ENCODE assay signal across 14 cellular contexts in genomic region chr17:6507535-6507934, GRCh38. TPM values are rescaled to one million over a fixed set of nuclear protein-coding genes. Genes with fewer than 3 reads are reported as not detected.
DNase-seq lines count a peak whose midpoint lies in the region; ATAC-seq, FAIRE-seq and TF ChIP-seq lines count a peak whose summit lies in the region.
"Had no signal": no experiment of that assay in that cellular context is flagged by ENCODE, and none has a peak within 500 bp of the region (broad histone marks: within the 10 kb centered on the region; RNA-seq: fewer than 3 reads in every experiment).

No MANE protein-coding gene starts in this region.

- no peaks in the 10 kb centered on the region for H3K27me3 ChIP-seq in stomach

- no peak for TF ChIP-seq RAD21 in A549 (conservative IDR thresholded peaks at IDR 0.05 in 1 of 2, IDR thresholded peaks at IDR 0.05 in 1 of 2)

- H3K4me3 ChIP-seq in A549 (no peak overlapping the region), lower leg skin (ENCODE audit: low read depth, poor library complexity, severe bottlenecking) (no peak overlapping the region), stomach (no peak overlapping the region)
- H3K4me3 ChIP-seq: heart right ventricle had no signal

- FAIRE-seq in A549 (lab: Jason Lieb, UNC) = peak; percentile 36

- DNase-seq in A549 (ENCODE audit: low read depth in 1 of 2, low spot score in 1 of 2) (peak; percentile 71 to 92), HS-5 (ENCODE audit: low read depth) (peak; percentile 76), cerebellum (ENCODE audit: low spot score) (peak; percentile 42), lower leg skin (ENCODE audit: low spot score in 2 of 2) (peak; percentile 56 to 84), CD1c-positive myeloid dendritic cell (ENCODE audit: extremely low spot score) (no peak), stomach (no peak), nephron progenitor cell (no peak)
- DNase-seq: activated naive CD4-positive, alpha-beta T cell; heart right ventricle; NCI-H69 had no signal

- H3K9me3 ChIP-seq in A549 (no peaks in the 10 kb centered on the region), stomach (no peaks in the 10 kb centered on the region)
- H3K9me3 ChIP-seq: heart right ventricle, neutrophil had no signal

- peaks cover 4% of the 10 kb centered on the region for H3K27me3 Mint-ChIP-seq in nephron progenitor cell (ENCODE audit: low read depth, poor library complexity)

- no peaks in the 10 kb centered on the region for H3K36me3 Mint-ChIP-seq in nephron progenitor cell (ENCODE audit: low read depth)

- ATAC-seq in A549 (peak; percentile 86 to 89), GM21737 (IDR thresholded peaks at IDR 0.05; ENCODE audit: unreplicated experiment) (no peak)

- no peak for TF ChIP-seq POLR2A in A549 (IDR thresholded peaks at IDR 0.05; ENCODE audit: low read length)
- TF ChIP-seq POLR2A in lower leg skin (IDR thresholded peaks at IDR 0.05) = no peak
- no peak for TF ChIP-seq POLR2A in stomach (IDR thresholded peaks at IDR 0.05)

- H3K27ac Mint-ChIP-seq in nephron progenitor cell = no peak overlapping the region

- WGBS in A549 (ENCODE audit: missing lambda C conversion rate) = 13% methylated on average over 7 of the region's 7 CpGs
- 26 to 28% methylated on average over 7 of the region's 7 CpGs for WGBS in lower leg skin, 2 donors
- 72 to 87% (median 73%) methylated on average over 7 of the region's 7 CpGs for WGBS in stomach, 5 donors

- H3K4me1 ChIP-seq in A549 (peaks cover 54% of the 10 kb centered on the region), stomach (peaks cover 7 to 29% (median 17%) of the 10 kb centered on the region in 4 donors)
- H3K4me1 ChIP-seq: heart right ventricle had no signal

- no peak for TF ChIP-seq EP300 in A549 (IDR thresholded peaks at IDR 0.05)
- no peak for TF ChIP-seq EP300 in stomach (IDR thresholded peaks at IDR 0.05)

- H3K4me2 ChIP-seq in A549 = peak overlapping the region; percentile 60

- H3K27ac ChIP-seq in A549 (peak overlapping the region; percentile 68 to 83), stomach (peak overlapping the region in 2 of 5 donors; percentile 54 to 65)
- H3K27ac ChIP-seq: C4-2B, heart right ventricle, neutrophil, VCaP had no signal

- TF ChIP-seq CTCF in A549 (IDR thresholded peaks at IDR 0.05) (no peak), lower leg skin (IDR thresholded peaks at IDR 0.05) (no peak), stomach (IDR thresholded peaks at IDR 0.05) (no peak), nephron progenitor cell (IDR thresholded peaks at IDR 0.05) (no peak)

- H3K4me1 Mint-ChIP-seq in nephron progenitor cell = peaks cover 19% of the 10 kb centered on the region

- CTCF ChIA-PET in A549 (lab: Yijun Ruan, JAX) = interaction anchor here (0.6 to 6.7 kb wide), 6 partner anchors 17 to 452 kb away, joined by 3 to 46 read pairs (median 4); partner anchors contain the start of genes C17orf100 and MED31

- intact Hi-C loops in lower leg skin (cut with DNase I; ENCODE audit: low total_unique reads) (no loop called here), stomach (cut with DNase I; ENCODE audit: low total_unique reads) (no loop called here)

- peaks cover 0 to 12% (median 7%) of the 10 kb centered on the region in 4 donors for H3K36me3 ChIP-seq in stomach
- H3K36me3 ChIP-seq: heart right ventricle, neutrophil had no signal

- H3K4me3 Mint-ChIP-seq in nephron progenitor cell = no peak overlapping the region

- H3K9me3 Mint-ChIP-seq in nephron progenitor cell = no peaks in the 10 kb centered on the region

- POLR2A ChIA-PET in A549 (lab: Yijun Ruan, JAX) = interaction anchor here (1.5 kb wide), 1 partner anchor 134 kb away, joined by 4 read pairs; no protein-coding TSS in a partner anchor

TF ChIP-seq in A549, 52 proteins besides CTCF, POLR2A, EP300 and RAD21:
- peak; percentile 36; the same call in 1 of the 2 replicates for TF ChIP-seq MAX (IDR thresholded peaks at IDR 0.05)
- no peak for TF ChIP-seq REST (IDR thresholded peaks at IDR 0.05)
- TF ChIP-seq FOSL2 (IDR thresholded peaks at IDR 0.05) = no peak; the same call in 1 of the 2 replicates
- TF ChIP-seq FOSL2 (CRISPR knock-in tag; IDR thresholded peaks at IDR 0.05) = peak; percentile 68
- TF ChIP-seq CBX2 (IDR thresholded peaks at IDR 0.05; ENCODE audit: borderline replicate concordance, low read depth) = no peak
- no peak for TF ChIP-seq ESRRA (IDR thresholded peaks at IDR 0.05; ENCODE audit: borderline replicate concordance, low read length)
- peak; percentile 34; the same call in 1 of the 2 replicates for TF ChIP-seq JUNB (IDR thresholded peaks at IDR 0.05)
- no peak for TF ChIP-seq ATOH8 (CRISPR knock-in tag; IDR thresholded peaks at IDR 0.05; ENCODE audit: low read depth)
- no peak for TF ChIP-seq EHF (CRISPR knock-in tag; IDR thresholded peaks at IDR 0.05)

RNA-seq across cellular contexts. Expression of gene PITPNM3, which starts 48.8 kb away (rescaled TPM):
- polyA plus RNA-seq in A549 (2011; rRNA removed) (0.80 and 0.93 TPM in 2 replicates), A549 (2017; fragmentation: RNase III; extraction: RNeasy Plus Mini Kit Qiagen cat#74134 plus additional on column Dnase treatment) (1.8 to 2.3 TPM (median 2.2 TPM) in 3 replicates), stomach (1 to 10 TPM; 1.1 to 4.9 (median 2.4) TPM)
- 0.67 and 1.1 TPM in 2 replicates for polyA plus RNA-seq in A549 (2012; cell fraction: cytosol; rRNA removed)
- polyA plus RNA-seq in A549 (2012; cell fraction: nucleus; rRNA removed) = 3.8 and 4.0 TPM in 2 replicates
- polyA minus RNA-seq in A549 (2011; rRNA and poly(A)+ RNA removed) = 1.0 and 1.4 TPM in 2 replicates
- total RNA-seq in cerebellum (10.1 TPM), lower leg skin (10 to 100 TPM; 11.9 to 19.5 (median 16.3) TPM), stomach (10 to 100 TPM in 3 of 5 donors, 1 to 10 TPM in 2; 4.3 to 19.3 (median 13.4) TPM)

Comparison
In these comparisons a context has a peak if more than half of its experiments do, and no peak if none do; other contexts are left out.
1. DNase-seq: peak in A549 (2 of 2), HS-5 (single experiment), cerebellum (single experiment) and lower leg skin (2 of 2); none in CD1c-positive myeloid dendritic cell (single experiment), stomach (single experiment) and nephron progenitor cell (single experiment).